ENCODE assay signal across 2 cellular contexts in genomic region chr12:57622293-57623245, GRCh38.
TF ChIP-seq lines count a peak whose summit lies in the region.

No MANE protein-coding gene starts in this region.

TF ChIP-seq in HepG2, 621 proteins besides CTCF, POLR2A, EP300 and RAD21:
- TF ChIP-seq FOXK1 (CRISPR knock-in tag; IDR thresholded peaks at IDR 0.05; ENCODE audit: borderline replicate concordance, low read depth) (no peak), ZNF598 (CRISPR knock-in tag; IDR thresholded peaks at IDR 0.05; ENCODE audit: borderline replicate concordance) (no peak), TCF7L2 (IDR thresholded peaks at IDR 0.05; ENCODE audit: low read depth, low read length) (no peak)
- TF ChIP-seq, protein P1, sequence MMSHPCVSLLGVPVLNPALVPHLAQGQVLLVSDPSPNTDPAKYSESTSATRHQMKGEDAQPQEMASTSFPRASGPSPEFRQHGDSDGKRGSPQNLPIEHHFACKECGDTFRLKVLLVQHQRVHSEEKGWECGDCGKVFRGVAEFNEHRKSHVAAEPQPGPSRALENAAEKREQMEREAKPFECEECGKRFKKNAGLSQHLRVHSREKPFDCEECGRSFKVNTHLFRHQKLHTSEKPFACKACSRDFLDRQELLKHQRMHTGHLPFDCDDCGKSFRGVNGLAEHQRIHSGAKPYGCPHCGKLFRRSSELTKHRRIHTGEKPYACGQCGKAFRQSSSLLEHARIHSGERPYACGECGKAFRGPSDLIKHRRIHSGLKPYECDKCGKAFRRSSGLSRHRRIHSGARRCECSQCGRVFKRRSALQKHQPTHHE (CRISPR knock-in tag; IDR thresholded peaks at IDR 0.05; ENCODE audit: borderline replicate concordance): 0 out of 2 replicates have a peak, but pooled peaks have one; percentile 11

TF ChIP-seq in WTC11, 78 proteins besides CTCF, POLR2A, EP300 and RAD21:
- no peak for TF ChIP-seq GABPB1 (CRISPR knock-in tag; IDR thresholded peaks at IDR 0.05)
- no peak for TF ChIP-seq NFATC4 (CRISPR knock-in tag; IDR thresholded peaks at IDR 0.05)
- TF ChIP-seq AFF4 (CRISPR knock-in tag; IDR thresholded peaks at IDR 0.05; ENCODE audit: borderline replicate concordance): no peak
- no peak for TF ChIP-seq TEAD4 (CRISPR knock-in tag; IDR thresholded peaks at IDR 0.05)
- no peak for TF ChIP-seq MXD4 (CRISPR knock-in tag; IDR thresholded peaks at IDR 0.05; ENCODE audit: borderline replicate concordance)
- TF ChIP-seq E2F5 (CRISPR knock-in tag; IDR thresholded peaks at IDR 0.05): no peak
- TF ChIP-seq SOX15 (CRISPR knock-in tag; IDR thresholded peaks at IDR 0.05): no peak
- TF ChIP-seq ZBTB21 (CRISPR knock-in tag; IDR thresholded peaks at IDR 0.05; ENCODE audit: borderline replicate concordance): no peak
- TF ChIP-seq FOXJ3 (CRISPR knock-in tag; IDR thresholded peaks at IDR 0.05; ENCODE audit: borderline replicate concordance): no peak
- no peak for TF ChIP-seq MAX (CRISPR knock-in tag; IDR thresholded peaks at IDR 0.05)
- no peak for TF ChIP-seq FOXK1 (CRISPR knock-in tag; IDR thresholded peaks at IDR 0.05)
- TF ChIP-seq IRF2 (CRISPR knock-in tag; IDR thresholded peaks at IDR 0.05; ENCODE audit: borderline replicate concordance, low read depth): no peak
- TF ChIP-seq TEAD1 (CRISPR knock-in tag; IDR thresholded peaks at IDR 0.05): no peak
- TF ChIP-seq NFE2L1 (CRISPR knock-in tag; IDR thresholded peaks at IDR 0.05): no peak
- no peak for TF ChIP-seq ZNF423 (CRISPR knock-in tag; IDR thresholded peaks at IDR 0.05)
- TF ChIP-seq SMAD3 (CRISPR knock-in tag; IDR thresholded peaks at IDR 0.05; ENCODE audit: borderline replicate concordance): no peak
- TF ChIP-seq ZNF671 (CRISPR knock-in tag; IDR thresholded peaks at IDR 0.05): no peak
